1 cellular context compared by ENCODE assay signal in the genomic region with DNA sequence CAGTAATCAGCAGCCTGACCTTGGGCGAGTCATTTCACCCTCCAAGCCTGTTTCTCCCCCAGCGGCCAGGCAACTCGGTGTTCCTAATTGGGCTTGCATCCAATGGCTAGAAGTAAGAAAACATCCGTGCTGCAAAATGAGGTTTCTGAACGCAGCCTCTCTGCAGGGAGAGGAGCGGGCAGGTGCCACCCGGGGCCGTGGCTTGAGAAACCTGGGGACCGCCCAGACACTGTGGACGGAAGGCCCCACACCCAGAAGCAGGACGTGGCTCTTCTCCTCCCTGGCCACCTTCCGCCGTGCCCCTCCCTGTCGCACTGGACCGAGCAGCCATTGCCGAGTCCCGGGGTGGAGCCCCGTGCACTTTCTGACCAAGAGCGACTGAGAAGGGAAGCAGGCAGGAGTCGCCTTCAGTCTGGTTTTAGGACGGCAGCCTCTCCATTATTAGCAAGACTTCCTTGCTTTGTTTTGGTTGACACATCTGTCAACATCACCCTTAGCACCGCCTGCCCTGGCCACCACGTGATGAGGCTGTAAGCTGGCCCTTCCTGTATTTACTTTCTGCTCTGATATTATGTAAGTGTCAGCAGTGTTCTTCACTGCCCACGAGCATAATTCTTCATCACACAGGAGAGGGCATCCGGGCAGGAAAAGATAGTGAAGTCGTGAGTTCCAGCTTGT.
TF ChIP-seq lines count a peak whose summit lies in the region.

No MANE protein-coding gene starts in this region.

TF ChIP-seq in H1, 55 proteins besides CTCF, POLR2A, EP300 and RAD21:
- TF ChIP-seq MAX (IDR thresholded peaks at IDR 0.05) = peak; percentile 70
- no peak for TF ChIP-seq TBP (IDR thresholded peaks at IDR 0.05; ENCODE audit: low read depth, low read length)
- peak; percentile 94 for TF ChIP-seq SAP30 (IDR thresholded peaks at IDR 0.05; ENCODE audit: insufficient read depth, insufficient replicate concordance, low read length)
- TF ChIP-seq YY1 (IDR thresholded peaks at IDR 0.05; ENCODE audit: low read depth, low read length) = 0 out of 2 replicates have a peak, but pooled peaks have one; percentile 42
- TF ChIP-seq SIN3A (conservative IDR thresholded peaks at IDR 0.05 in 1 of 2, IDR thresholded peaks at IDR 0.05 in 1 of 2; ENCODE audit: low read depth in 1 of 2, low read length in 2 of 2) = peak; percentile 77 to 93; a peak in 2 of 4 replicates
- TF ChIP-seq, protein P1, sequence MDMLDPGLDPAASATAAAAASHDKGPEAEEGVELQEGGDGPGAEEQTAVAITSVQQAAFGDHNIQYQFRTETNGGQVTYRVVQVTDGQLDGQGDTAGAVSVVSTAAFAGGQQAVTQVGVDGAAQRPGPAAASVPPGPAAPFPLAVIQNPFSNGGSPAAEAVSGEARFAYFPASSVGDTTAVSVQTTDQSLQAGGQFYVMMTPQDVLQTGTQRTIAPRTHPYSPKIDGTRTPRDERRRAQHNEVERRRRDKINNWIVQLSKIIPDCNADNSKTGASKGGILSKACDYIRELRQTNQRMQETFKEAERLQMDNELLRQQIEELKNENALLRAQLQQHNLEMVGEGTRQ (IDR thresholded peaks at IDR 0.05; ENCODE audit: low read length) = peak; percentile 68
